In genomic region chrX:44068043-44068442, GRCh38 we compare ENCODE assay signal across 15 cellular contexts.
DNase-seq lines count a peak whose midpoint lies in the region; FAIRE-seq and TF ChIP-seq lines count a peak whose summit lies in the region.
"Had no signal": no experiment of that assay in that cellular context is flagged by ENCODE, and none has a peak within 500 bp of the region (broad histone marks: within the 10 kb centered on the region; RNA-seq: fewer than 3 reads in every experiment).

No MANE protein-coding gene starts in this region.

- H3K9me3 ChIP-seq in breast epithelium (no peaks in the 10 kb centered on the region), astrocyte (ENCODE audit: insufficient read depth, low read depth, low read length) (no peaks in the 10 kb centered on the region)
- H3K9me3 ChIP-seq: BLaER1, Caco-2 had no signal

- H3K27ac Mint-ChIP-seq in MCF 10A (ENCODE audit: low read depth, unreplicated experiment) (no peak overlapping the region), astrocyte (ENCODE audit: unreplicated experiment) (no peak overlapping the region)
- H3K27ac Mint-ChIP-seq: CD8-positive, alpha-beta memory T cell; GM23338 had no signal

- H3K27me3 ChIP-seq in breast epithelium (peaks cover 0 to 46% of the 10 kb centered on the region in 2 donors), astrocyte (ENCODE audit: insufficient read depth, low read length) (no peaks in the 10 kb centered on the region)
- H3K27me3 ChIP-seq: BLaER1 had no signal

- H3K4me3 ChIP-seq in breast epithelium (no peak overlapping the region), astrocyte (ENCODE audit: insufficient read depth, low read depth, low read length) (no peak overlapping the region), epithelial cell of esophagus (ENCODE audit: low read length) (no peak overlapping the region)
- H3K4me3 ChIP-seq: BLaER1, GM23338 had no signal

- H3K4me3 Mint-ChIP-seq in MCF 10A (ENCODE audit: unreplicated experiment) = no peak overlapping the region
- no peak overlapping the region for H3K4me3 Mint-ChIP-seq in astrocyte (ENCODE audit: unreplicated experiment)
- H3K4me3 Mint-ChIP-seq: CD8-positive, alpha-beta memory T cell; GM23338 had no signal

- no peaks in the 10 kb centered on the region for H3K9me3 Mint-ChIP-seq in MCF 10A (ENCODE audit: unreplicated experiment)
- no peaks in the 10 kb centered on the region for H3K9me3 Mint-ChIP-seq in astrocyte (ENCODE audit: unreplicated experiment)
- H3K9me3 Mint-ChIP-seq: CD8-positive, alpha-beta memory T cell; GM23338 had no signal

- CTCF ChIA-PET in MCF 10A (lab: Yijun Ruan, JAX) = interaction anchor here (1.0 kb wide), 1 partner anchor 175 kb away, joined by 3 read pairs; no protein-coding TSS in a partner anchor

- H3K27ac ChIP-seq in breast epithelium (no peak overlapping the region), astrocyte (ENCODE audit: low read depth, low read length) (no peak overlapping the region)
- H3K27ac ChIP-seq: BLaER1 had no signal

- H3K36me3 Mint-ChIP-seq in MCF 10A (ENCODE audit: insufficient read depth, unreplicated experiment) (no peaks in the 10 kb centered on the region), astrocyte (ENCODE audit: low read depth, unreplicated experiment) (no peaks in the 10 kb centered on the region)

- H3K4me1 Mint-ChIP-seq in MCF 10A (ENCODE audit: insufficient read depth, unreplicated experiment) (peaks cover 15% of the 10 kb centered on the region), astrocyte (ENCODE audit: low read depth, unreplicated experiment) (peaks cover 6% of the 10 kb centered on the region)
- H3K4me1 Mint-ChIP-seq: CD8-positive, alpha-beta memory T cell; GM23338 had no signal

- H3K36me3 ChIP-seq in breast epithelium (no peaks in the 10 kb centered on the region), astrocyte (ENCODE audit: insufficient read depth, low read length) (no peaks in the 10 kb centered on the region)
- H3K36me3 ChIP-seq: BLaER1 had no signal

- POLR2A ChIA-PET in MCF 10A (lab: Yijun Ruan, JAX) = interaction anchor here (0.5 to 1.0 kb wide), 3 partner anchors 16 to 1119 kb away, joined by 3 read pairs; no protein-coding TSS in a partner anchor

- H3K79me2 ChIP-seq in astrocyte (ENCODE audit: insufficient read depth, low read length) = no peaks in the 10 kb centered on the region

- no TSS peak for BruUV-seq in MCF 10A (replicated peaks; lab: Mats Ljungman, UMichigan)

- peak; percentile 20 for FAIRE-seq in astrocyte (lab: Jason Lieb, UNC)
- FAIRE-seq: GM12892 had no signal

- no peaks in the 10 kb centered on the region for H4K20me1 ChIP-seq in astrocyte (ENCODE audit: insufficient read depth, low read length)
- H4K20me1 ChIP-seq: BLaER1 had no signal

- H3K27me3 Mint-ChIP-seq in MCF 10A (ENCODE audit: insufficient read depth, unreplicated experiment) (peaks cover 38% of the 10 kb centered on the region), astrocyte (ENCODE audit: low read depth, unreplicated experiment) (no peaks in the 10 kb centered on the region)

- TF ChIP-seq POLR2A in breast epithelium (IDR thresholded peaks at IDR 0.05) = no peak

- DNase-seq in MCF 10A (ENCODE audit: unreplicated experiment) (peak; percentile 33), breast epithelium (ENCODE audit: low spot score in 2 of 2) (no peak), astrocyte (ENCODE audit: low read depth) (no peak), epithelial cell of esophagus (ENCODE audit: low read depth) (peak; percentile 80), foreskin melanocyte (no peak), NCI-H345 (lab: John Stamatoyannopoulos, UW) (no peak), KG1 (lab: John Stamatoyannopoulos, UW) (no peak)
- DNase-seq: 8988T; AML-193; Caco-2; CD8-positive, alpha-beta memory T cell; H7 had no signal

- H3K4me1 ChIP-seq in breast epithelium (no peaks in the 10 kb centered on the region), astrocyte (ENCODE audit: insufficient read depth, low read length) (peaks cover 10% of the 10 kb centered on the region)
- H3K4me1 ChIP-seq: BLaER1, Caco-2 had no signal

- no peak overlapping the region for H3K9ac ChIP-seq in astrocyte (ENCODE audit: low read length)
- H3K9ac ChIP-seq: BLaER1 had no signal

- no peak overlapping the region for H2AFZ ChIP-seq in astrocyte (ENCODE audit: low read depth, low read length)
- H2AFZ ChIP-seq: GM23338 had no signal

- intact Hi-C loops in MCF 10A (cut with micrococcal nuclease) = no loop called here
- intact Hi-C loops in breast epithelium (cut with DNase I; ENCODE audit: low total_unique reads) = no loop called here

- TF ChIP-seq CTCF in MCF 10A (IDR thresholded peaks at IDR 0.05; ENCODE audit: unreplicated experiment) (no peak), breast epithelium (IDR thresholded peaks at IDR 0.05) (no peak), astrocyte (IDR thresholded peaks at IDR 0.05; ENCODE audit: insufficient read depth, low read depth, low read length) (no peak), epithelial cell of esophagus (IDR thresholded peaks at IDR 0.05; ENCODE audit: insufficient read depth, low read depth, low read length, missing control alignments) (no peak)

- H3K4me2 ChIP-seq in astrocyte (ENCODE audit: low read length) = no peak overlapping the region
- H3K4me2 ChIP-seq: BLaER1, GM23338 had no signal

Comparison
In these comparisons a context has a peak if more than half of its experiments do, and no peak if none do; other contexts are left out.
1. DNase-seq: peak in MCF 10A (single experiment) and epithelial cell of esophagus (single experiment); none in breast epithelium (0 of 2), astrocyte (single experiment), foreskin melanocyte (single experiment), NCI-H345 (single experiment) and KG1 (single experiment).